Comparison of ENCODE assay signal across 2 cellular contexts in the genomic region with DNA sequence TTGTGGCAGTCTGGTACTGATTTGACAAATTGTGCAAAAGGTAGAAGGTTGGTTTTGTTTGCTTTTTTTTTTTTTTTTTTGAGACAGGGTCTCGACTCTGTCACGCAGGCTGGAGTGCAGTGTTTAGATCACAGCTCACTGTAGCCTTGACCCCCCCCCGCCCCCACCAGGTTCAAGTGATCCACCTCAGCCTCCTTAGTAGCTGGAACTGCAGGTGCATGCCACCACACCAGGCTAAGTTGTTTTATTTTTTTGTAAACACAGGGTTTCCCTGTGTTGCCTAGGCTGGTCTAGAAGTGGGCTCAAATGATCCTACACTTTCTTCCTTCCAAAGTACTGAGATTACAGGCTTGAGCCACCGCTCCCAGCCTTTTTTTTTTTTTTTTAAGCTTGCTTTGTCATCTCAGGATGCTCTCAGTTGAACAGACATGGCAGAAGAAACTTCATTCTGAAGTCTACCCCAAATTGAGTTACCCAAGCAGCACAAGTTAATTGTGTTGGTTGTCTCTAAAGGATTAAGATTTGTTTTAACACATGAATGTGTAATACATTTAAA.
TF ChIP-seq lines count a peak whose summit lies in the region.

No MANE protein-coding gene starts in this region.

TF ChIP-seq in HEK293, 187 proteins besides CTCF, POLR2A, EP300 and RAD21:
- TF ChIP-seq, protein P1, sequence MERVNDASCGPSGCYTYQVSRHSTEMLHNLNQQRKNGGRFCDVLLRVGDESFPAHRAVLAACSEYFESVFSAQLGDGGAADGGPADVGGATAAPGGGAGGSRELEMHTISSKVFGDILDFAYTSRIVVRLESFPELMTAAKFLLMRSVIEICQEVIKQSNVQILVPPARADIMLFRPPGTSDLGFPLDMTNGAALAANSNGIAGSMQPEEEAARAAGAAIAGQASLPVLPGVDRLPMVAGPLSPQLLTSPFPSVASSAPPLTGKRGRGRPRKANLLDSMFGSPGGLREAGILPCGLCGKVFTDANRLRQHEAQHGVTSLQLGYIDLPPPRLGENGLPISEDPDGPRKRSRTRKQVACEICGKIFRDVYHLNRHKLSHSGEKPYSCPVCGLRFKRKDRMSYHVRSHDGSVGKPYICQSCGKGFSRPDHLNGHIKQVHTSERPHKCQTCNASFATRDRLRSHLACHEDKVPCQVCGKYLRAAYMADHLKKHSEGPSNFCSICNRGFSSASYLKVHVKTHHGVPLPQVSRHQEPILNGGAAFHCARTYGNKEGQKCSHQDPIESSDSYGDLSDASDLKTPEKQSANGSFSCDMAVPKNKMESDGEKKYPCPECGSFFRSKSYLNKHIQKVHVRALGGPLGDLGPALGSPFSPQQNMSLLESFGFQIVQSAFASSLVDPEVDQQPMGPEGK (tag by site-specific recombination; IDR thresholded peaks at IDR 0.05), result peak; percentile 55; the same call in 1 of the 2 replicates
- TF ChIP-seq, protein P2, sequence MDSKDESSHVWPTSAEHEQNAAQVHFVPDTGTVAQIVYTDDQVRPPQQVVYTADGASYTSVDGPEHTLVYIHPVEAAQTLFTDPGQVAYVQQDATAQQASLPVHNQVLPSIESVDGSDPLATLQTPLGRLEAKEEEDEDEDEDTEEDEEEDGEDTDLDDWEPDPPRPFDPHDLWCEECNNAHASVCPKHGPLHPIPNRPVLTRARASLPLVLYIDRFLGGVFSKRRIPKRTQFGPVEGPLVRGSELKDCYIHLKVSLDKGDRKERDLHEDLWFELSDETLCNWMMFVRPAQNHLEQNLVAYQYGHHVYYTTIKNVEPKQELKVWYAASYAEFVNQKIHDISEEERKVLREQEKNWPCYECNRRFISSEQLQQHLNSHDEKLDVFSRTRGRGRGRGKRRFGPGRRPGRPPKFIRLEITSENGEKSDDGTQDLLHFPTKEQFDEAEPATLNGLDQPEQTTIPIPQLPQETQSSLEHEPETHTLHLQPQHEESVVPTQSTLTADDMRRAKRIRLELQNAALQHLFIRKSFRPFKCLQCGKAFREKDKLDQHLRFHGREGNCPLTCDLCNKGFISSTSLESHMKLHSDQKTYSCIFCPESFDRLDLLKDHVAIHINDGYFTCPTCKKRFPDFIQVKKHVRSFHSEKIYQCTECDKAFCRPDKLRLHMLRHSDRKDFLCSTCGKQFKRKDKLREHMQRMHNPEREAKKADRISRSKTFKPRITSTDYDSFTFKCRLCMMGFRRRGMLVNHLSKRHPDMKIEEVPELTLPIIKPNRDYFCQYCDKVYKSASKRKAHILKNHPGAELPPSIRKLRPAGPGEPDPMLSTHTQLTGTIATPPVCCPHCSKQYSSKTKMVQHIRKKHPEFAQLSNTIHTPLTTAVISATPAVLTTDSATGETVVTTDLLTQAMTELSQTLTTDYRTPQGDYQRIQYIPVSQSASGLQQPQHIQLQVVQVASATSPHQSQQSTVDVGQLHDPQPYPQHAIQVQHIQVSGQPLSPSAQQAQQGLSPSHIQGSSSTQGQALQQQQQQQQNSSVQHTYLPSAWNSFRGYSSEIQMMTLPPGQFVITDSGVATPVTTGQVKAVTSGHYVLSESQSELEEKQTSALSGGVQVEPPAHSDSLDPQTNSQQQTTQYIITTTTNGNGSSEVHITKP (tag by site-specific recombination; IDR thresholded peaks at IDR 0.05), result peak; percentile 32; the same call in 1 of the 2 replicates
- TF ChIP-seq ZBTB20 (tag by site-specific recombination; IDR thresholded peaks at IDR 0.05) (no peak), ZNF600 (tag by site-specific recombination; IDR thresholded peaks at IDR 0.05) (0 out of 2 replicates have a peak, but pooled peaks have one; percentile 14)

TF ChIP-seq in K562, 482 proteins besides CTCF, POLR2A, EP300 and RAD21:
- TF ChIP-seq ZNF384 (IDR thresholded peaks at IDR 0.05; ENCODE audit: low read depth, low read length) (peak; percentile 73), HNRNPUL1 (IDR thresholded peaks at IDR 0.05; ENCODE audit: low read length) (no peak)
